1 cellular context compared by ENCODE assay signal in the genomic region with DNA sequence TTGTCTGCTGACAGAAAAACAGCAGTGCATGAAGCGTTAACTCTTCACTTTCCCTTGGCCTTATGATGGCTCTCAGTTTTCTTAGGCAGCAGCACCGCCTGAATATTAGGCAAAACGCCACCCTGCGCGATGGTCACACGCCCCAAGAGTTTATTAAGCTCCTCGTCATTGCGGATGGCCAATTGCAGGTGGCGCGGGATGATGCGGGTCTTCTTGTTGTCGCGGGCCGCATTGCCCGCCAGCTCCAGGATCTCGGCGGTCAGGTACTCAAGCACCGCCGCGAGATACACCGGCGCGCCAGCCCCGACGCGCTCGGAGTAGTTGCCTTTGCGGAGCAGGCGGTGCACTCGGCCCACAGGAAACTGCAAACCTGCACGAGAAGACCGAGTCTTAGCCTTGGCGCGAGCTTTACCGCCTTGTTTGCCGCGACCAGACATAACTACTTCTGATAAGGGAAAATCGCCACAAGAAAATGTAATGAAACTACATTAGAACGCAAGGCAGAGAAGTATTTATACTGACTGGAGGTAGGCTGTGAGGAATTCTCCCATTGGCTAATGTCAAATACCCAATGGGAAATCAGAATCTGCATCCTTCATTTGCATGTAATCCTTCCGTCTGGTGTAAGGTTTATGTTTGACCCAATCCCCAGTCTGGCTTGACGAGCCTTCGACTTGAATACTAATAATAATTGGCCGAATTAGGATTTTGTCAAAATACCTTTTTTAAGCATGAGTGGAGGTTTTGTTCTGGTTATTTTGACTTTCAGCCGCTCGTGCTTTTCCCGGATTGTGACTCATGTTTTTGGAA.
TF ChIP-seq lines count a peak whose summit lies in the region.

No MANE protein-coding gene starts in this region.

TF ChIP-seq in H1, 55 proteins besides CTCF, POLR2A, EP300 and RAD21:
- TF ChIP-seq CREB1 (IDR thresholded peaks at IDR 0.05) (peak; percentile 87), JUN (IDR thresholded peaks at IDR 0.05; ENCODE audit: low read depth, low read length) (no peak), SRF (IDR thresholded peaks at IDR 0.05; ENCODE audit: low read depth, low read length) (0 out of 2 replicates have a peak, but pooled peaks have one; percentile 18), POU5F1 (IDR thresholded peaks at IDR 0.05; ENCODE audit: low read depth, low read length) (no peak), RFX5 (IDR thresholded peaks at IDR 0.05; ENCODE audit: borderline replicate concordance, low read depth, low read length) (no peak), SUZ12 (IDR thresholded peaks at IDR 0.05; ENCODE audit: low read length) (no peak), TBP (IDR thresholded peaks at IDR 0.05; ENCODE audit: low read depth, low read length) (peak; percentile 97), TAF1 (IDR thresholded peaks at IDR 0.05; ENCODE audit: low read depth, low read length) (peak; percentile 90), NRF1 (IDR thresholded peaks at IDR 0.05; ENCODE audit: low read depth, low read length) (no peak), SP1 (IDR thresholded peaks at IDR 0.05; ENCODE audit: low read depth, low read length) (peak; percentile 98), CBX8 (IDR thresholded peaks at IDR 0.05; ENCODE audit: borderline replicate concordance, low read depth, low read length) (no peak), RNF2 (IDR thresholded peaks at IDR 0.05; ENCODE audit: borderline replicate concordance, low read depth, low read length, missing control alignments, poor library complexity, severe bottlenecking) (no peak), GABPA (IDR thresholded peaks at IDR 0.05; ENCODE audit: borderline replicate concordance, insufficient read depth, low read length) (no peak), EZH2 (IDR thresholded peaks at IDR 0.05; ENCODE audit: low read depth, low read length, severe bottlenecking) (no peak), SP4 (IDR thresholded peaks at IDR 0.05; ENCODE audit: low read length) (peak; percentile 55; the same call in 1 of the 2 replicates), RBBP5 (IDR thresholded peaks at IDR 0.05; ENCODE audit: borderline replicate concordance, low read depth, low read length) (no peak), TAF7 (optimal IDR thresholded peaks at IDR 0.05; ENCODE audit: borderline replicate concordance, low read depth, low read length) (peak; percentile 93), KDM5A (IDR thresholded peaks at IDR 0.05; ENCODE audit: low read length) (no peak), E2F6 (IDR thresholded peaks at IDR 0.05) (0 out of 2 replicates have a peak, but pooled peaks have one; percentile 18), PHF8 (conservative IDR thresholded peaks at IDR 0.05; ENCODE audit: low read depth, low read length) (peak; percentile 63), TCF12 (IDR thresholded peaks at IDR 0.05; ENCODE audit: low read depth, low read length) (0 out of 2 replicates have a peak, but pooled peaks have one; percentile 2), HDAC6 (IDR thresholded peaks at IDR 0.05; ENCODE audit: low read depth, low read length) (no peak), CHD1 (IDR thresholded peaks at IDR 0.05; ENCODE audit: low read depth, low read length) (peak; percentile 77), GTF2F1 (IDR thresholded peaks at IDR 0.05; ENCODE audit: borderline replicate concordance, low read depth, low read length) (peak; percentile 91), CHD2 (IDR thresholded peaks at IDR 0.05; ENCODE audit: low read length) (peak; percentile 16), TEAD4 (IDR thresholded peaks at IDR 0.05; ENCODE audit: low read depth, low read length) (no peak), EGR1 (IDR thresholded peaks at IDR 0.05; ENCODE audit: borderline replicate concordance, low read depth, low read length) (peak; percentile 20; the same call in 1 of the 2 replicates), JUND (IDR thresholded peaks at IDR 0.05; ENCODE audit: low read length) (no peak), POLR2AphosphoS5 (IDR thresholded peaks at IDR 0.05; ENCODE audit: low read depth, low read length) (peak; percentile 96), ZNF274 (IDR thresholded peaks at IDR 0.05; ENCODE audit: borderline replicate concordance, extremely low read depth, low read length) (no peak), YY1 (IDR thresholded peaks at IDR 0.05; ENCODE audit: low read depth, low read length) (no peak), ASH2L (IDR thresholded peaks at IDR 0.05; ENCODE audit: low read length) (peak; percentile 23)
- TF ChIP-seq, protein P1, sequence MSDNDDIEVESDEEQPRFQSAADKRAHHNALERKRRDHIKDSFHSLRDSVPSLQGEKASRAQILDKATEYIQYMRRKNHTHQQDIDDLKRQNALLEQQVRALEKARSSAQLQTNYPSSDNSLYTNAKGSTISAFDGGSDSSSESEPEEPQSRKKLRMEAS (IDR thresholded peaks at IDR 0.05) = peak; percentile 16; the same call in 1 of the 2 replicates
- TF ChIP-seq, protein P2, sequence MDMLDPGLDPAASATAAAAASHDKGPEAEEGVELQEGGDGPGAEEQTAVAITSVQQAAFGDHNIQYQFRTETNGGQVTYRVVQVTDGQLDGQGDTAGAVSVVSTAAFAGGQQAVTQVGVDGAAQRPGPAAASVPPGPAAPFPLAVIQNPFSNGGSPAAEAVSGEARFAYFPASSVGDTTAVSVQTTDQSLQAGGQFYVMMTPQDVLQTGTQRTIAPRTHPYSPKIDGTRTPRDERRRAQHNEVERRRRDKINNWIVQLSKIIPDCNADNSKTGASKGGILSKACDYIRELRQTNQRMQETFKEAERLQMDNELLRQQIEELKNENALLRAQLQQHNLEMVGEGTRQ (IDR thresholded peaks at IDR 0.05; ENCODE audit: low read length) = no peak
- TF ChIP-seq, protein P3, sequence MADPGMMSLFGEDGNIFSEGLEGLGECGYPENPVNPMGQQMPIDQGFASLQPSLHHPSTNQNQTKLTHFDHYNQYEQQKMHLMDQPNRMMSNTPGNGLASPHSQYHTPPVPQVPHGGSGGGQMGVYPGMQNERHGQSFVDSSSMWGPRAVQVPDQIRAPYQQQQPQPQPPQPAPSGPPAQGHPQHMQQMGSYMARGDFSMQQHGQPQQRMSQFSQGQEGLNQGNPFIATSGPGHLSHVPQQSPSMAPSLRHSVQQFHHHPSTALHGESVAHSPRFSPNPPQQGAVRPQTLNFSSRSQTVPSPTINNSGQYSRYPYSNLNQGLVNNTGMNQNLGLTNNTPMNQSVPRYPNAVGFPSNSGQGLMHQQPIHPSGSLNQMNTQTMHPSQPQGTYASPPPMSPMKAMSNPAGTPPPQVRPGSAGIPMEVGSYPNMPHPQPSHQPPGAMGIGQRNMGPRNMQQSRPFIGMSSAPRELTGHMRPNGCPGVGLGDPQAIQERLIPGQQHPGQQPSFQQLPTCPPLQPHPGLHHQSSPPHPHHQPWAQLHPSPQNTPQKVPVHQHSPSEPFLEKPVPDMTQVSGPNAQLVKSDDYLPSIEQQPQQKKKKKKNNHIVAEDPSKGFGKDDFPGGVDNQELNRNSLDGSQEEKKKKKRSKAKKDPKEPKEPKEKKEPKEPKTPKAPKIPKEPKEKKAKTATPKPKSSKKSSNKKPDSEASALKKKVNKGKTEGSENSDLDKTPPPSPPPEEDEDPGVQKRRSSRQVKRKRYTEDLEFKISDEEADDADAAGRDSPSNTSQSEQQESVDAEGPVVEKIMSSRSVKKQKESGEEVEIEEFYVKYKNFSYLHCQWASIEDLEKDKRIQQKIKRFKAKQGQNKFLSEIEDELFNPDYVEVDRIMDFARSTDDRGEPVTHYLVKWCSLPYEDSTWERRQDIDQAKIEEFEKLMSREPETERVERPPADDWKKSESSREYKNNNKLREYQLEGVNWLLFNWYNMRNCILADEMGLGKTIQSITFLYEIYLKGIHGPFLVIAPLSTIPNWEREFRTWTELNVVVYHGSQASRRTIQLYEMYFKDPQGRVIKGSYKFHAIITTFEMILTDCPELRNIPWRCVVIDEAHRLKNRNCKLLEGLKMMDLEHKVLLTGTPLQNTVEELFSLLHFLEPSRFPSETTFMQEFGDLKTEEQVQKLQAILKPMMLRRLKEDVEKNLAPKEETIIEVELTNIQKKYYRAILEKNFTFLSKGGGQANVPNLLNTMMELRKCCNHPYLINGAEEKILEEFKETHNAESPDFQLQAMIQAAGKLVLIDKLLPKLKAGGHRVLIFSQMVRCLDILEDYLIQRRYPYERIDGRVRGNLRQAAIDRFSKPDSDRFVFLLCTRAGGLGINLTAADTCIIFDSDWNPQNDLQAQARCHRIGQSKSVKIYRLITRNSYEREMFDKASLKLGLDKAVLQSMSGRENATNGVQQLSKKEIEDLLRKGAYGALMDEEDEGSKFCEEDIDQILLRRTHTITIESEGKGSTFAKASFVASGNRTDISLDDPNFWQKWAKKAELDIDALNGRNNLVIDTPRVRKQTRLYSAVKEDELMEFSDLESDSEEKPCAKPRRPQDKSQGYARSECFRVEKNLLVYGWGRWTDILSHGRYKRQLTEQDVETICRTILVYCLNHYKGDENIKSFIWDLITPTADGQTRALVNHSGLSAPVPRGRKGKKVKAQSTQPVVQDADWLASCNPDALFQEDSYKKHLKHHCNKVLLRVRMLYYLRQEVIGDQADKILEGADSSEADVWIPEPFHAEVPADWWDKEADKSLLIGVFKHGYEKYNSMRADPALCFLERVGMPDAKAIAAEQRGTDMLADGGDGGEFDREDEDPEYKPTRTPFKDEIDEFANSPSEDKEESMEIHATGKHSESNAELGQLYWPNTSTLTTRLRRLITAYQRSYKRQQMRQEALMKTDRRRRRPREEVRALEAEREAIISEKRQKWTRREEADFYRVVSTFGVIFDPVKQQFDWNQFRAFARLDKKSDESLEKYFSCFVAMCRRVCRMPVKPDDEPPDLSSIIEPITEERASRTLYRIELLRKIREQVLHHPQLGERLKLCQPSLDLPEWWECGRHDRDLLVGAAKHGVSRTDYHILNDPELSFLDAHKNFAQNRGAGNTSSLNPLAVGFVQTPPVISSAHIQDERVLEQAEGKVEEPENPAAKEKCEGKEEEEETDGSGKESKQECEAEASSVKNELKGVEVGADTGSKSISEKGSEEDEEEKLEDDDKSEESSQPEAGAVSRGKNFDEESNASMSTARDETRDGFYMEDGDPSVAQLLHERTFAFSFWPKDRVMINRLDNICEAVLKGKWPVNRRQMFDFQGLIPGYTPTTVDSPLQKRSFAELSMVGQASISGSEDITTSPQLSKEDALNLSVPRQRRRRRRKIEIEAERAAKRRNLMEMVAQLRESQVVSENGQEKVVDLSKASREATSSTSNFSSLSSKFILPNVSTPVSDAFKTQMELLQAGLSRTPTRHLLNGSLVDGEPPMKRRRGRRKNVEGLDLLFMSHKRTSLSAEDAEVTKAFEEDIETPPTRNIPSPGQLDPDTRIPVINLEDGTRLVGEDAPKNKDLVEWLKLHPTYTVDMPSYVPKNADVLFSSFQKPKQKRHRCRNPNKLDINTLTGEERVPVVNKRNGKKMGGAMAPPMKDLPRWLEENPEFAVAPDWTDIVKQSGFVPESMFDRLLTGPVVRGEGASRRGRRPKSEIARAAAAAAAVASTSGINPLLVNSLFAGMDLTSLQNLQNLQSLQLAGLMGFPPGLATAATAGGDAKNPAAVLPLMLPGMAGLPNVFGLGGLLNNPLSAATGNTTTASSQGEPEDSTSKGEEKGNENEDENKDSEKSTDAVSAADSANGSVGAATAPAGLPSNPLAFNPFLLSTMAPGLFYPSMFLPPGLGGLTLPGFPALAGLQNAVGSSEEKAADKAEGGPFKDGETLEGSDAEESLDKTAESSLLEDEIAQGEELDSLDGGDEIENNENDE (IDR thresholded peaks at IDR 0.05; ENCODE audit: insufficient replicate concordance, low read length) = no peak
TF ChIP-seq in H1: peak in this region for 17.
